ENCODE assay signal across 22 cellular contexts in the genomic region with DNA sequence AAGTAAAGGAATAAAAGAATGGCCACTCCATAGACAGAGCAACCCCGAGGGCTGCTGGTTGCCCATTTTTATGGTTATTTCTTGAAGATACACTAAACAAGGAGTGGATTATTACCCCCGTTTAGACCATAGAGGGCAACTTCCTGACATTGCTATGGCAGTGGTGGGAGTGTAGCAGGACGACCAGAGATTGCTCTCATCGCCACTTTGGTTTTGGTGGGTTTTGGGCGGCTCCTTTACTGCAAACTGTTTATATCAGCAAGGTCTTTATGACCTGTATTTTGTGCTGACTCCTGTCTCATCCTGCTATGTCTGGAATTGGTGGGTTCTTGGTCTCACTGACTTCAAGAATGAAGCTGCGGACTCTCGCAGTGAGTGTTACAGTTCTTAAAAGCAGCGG.
"Had no signal": no experiment of that assay in that cellular context is flagged by ENCODE, and none has a peak within 500 bp of the region (broad histone marks: within the 10 kb centered on the region; RNA-seq: fewer than 3 reads in every experiment).

No MANE protein-coding gene starts in this region.

- H3K27me3 ChIP-seq: adrenal gland, MG63 had no signal

- ATAC-seq: activated CD4-positive, alpha-beta T cell treated with anti-CD3 and anti-CD28 coated beads for 36 hours; activated CD8-positive, alpha-beta T cell treated with anti-CD3 and anti-CD28 coated beads for 36 hours; activated T-cell treated with anti-CD3 and anti-CD28 coated beads, Interleukin-2, amount 50 U/mL, for 72 hours; HepG2; T-cell had no signal

- H3K4me3 ChIP-seq: adrenal gland, MG63, PC-9 had no signal

- H3K36me3 Mint-ChIP-seq: T-cell had no signal

- H3K27ac ChIP-seq: adrenal gland, PC-9 had no signal

- H3K27ac Mint-ChIP-seq: activated CD4-positive, alpha-beta T cell treated with anti-CD3 and anti-CD28 coated beads for 36 hours; activated CD8-positive, alpha-beta T cell treated with anti-CD3 and anti-CD28 coated beads for 36 hours; activated naive CD8-positive, alpha-beta T cell treated with anti-CD3 and anti-CD28 coated beads, Interleukin-2, amount 10 ng/mL, durations not matched to agents 7 days and 5 days; activated T-cell treated with anti-CD3 and anti-CD28 coated beads, Interleukin-2, amount 50 U/mL, for 72 hours; activated T-helper 2 cell treated with anti-CD3 and anti-CD28 coated beads, Interferon-gamma antibody, Interleukin-2, Interleukin-4, amounts not matched to agents 10 μg/mL and 5 μg/mL and 100 μg/mL, durations not matched to agents 14 hours and 24 hours and 36 hours; T-cell had no signal

- DNase-seq: activated CD4-positive, alpha-beta T cell treated with anti-CD3 and anti-CD28 coated beads for 36 hours; activated CD8-positive, alpha-beta memory T cell treated with anti-CD3 and anti-CD28 coated beads, Interleukin-2, amount 50 U/mL, for 4 hours; activated CD8-positive, alpha-beta T cell treated with anti-CD3 and anti-CD28 coated beads for 36 hours; activated naive CD4-positive, alpha-beta T cell treated with anti-CD3 and anti-CD28 coated beads, Interleukin-2, amount 50 U/mL, for 16 hours; activated naive CD8-positive, alpha-beta T cell treated with anti-CD3 and anti-CD28 coated beads, Interleukin-2, amount 10 ng/mL, durations not matched to agents 7 days and 5 days; activated T-cell treated with anti-CD3 and anti-CD28 coated beads, Interleukin-2, amount 50 U/mL, for 72 hours; adrenal gland; anterior cingulate cortex; MG63; NCI-H1105 treated with DMSO at 0.1 percent for 48 hours; NCI-H1436 treated with DMSO at 0.1 percent for 48 hours; NCI-H187; NCI-H2081 treated with DMSO at 0.1 percent for 48 hours; NCI-H446 treated with DMSO at 0.1 percent for 48 hours; NCI-H524 treated with DMSO at 0.1 percent for 48 hours; PC-9; SIG-M5; T-cell; T-helper 2 cell; T1000 had no signal

- H3K9me3 Mint-ChIP-seq: activated CD8-positive, alpha-beta T cell treated with anti-CD3 and anti-CD28 coated beads for 36 hours; activated T-helper 2 cell treated with anti-CD3 and anti-CD28 coated beads, Interferon-gamma antibody, Interleukin-2, Interleukin-4, amounts not matched to agents 10 μg/mL and 5 μg/mL and 100 μg/mL, durations not matched to agents 14 hours and 24 hours and 36 hours; T-cell had no signal

- H3K4me1 ChIP-seq: adrenal gland had no signal

- H3K4me3 Mint-ChIP-seq: activated CD4-positive, alpha-beta T cell treated with anti-CD3 and anti-CD28 coated beads for 36 hours; activated CD8-positive, alpha-beta T cell treated with anti-CD3 and anti-CD28 coated beads for 36 hours; activated naive CD8-positive, alpha-beta T cell treated with anti-CD3 and anti-CD28 coated beads, Interleukin-2, amount 10 ng/mL, durations not matched to agents 7 days and 5 days; activated T-cell treated with anti-CD3 and anti-CD28 coated beads, Interleukin-2, amount 50 U/mL, for 72 hours; T-cell had no signal

- H3K4me1 Mint-ChIP-seq: activated CD4-positive, alpha-beta T cell treated with anti-CD3 and anti-CD28 coated beads for 36 hours; T-cell had no signal

- H3K27me3 Mint-ChIP-seq: activated CD4-positive, alpha-beta T cell treated with anti-CD3 and anti-CD28 coated beads for 36 hours; activated CD8-positive, alpha-beta T cell treated with anti-CD3 and anti-CD28 coated beads for 36 hours; activated naive CD8-positive, alpha-beta T cell treated with anti-CD3 and anti-CD28 coated beads, Interleukin-2, amount 10 ng/mL, durations not matched to agents 7 days and 5 days; T-cell had no signal

- H3K36me3 ChIP-seq: adrenal gland, MG63 had no signal

- H3K9me3 ChIP-seq: adrenal gland, MG63 had no signal
